8 cellular contexts compared by ENCODE assay signal in genomic region chr1:167136191-167136614, GRCh38. TPM values are rescaled to one million over a fixed set of nuclear protein-coding genes. Genes with fewer than 3 reads are reported as not detected.
DNase-seq lines count a peak whose midpoint lies in the region; ATAC-seq, FAIRE-seq and TF ChIP-seq lines count a peak whose summit lies in the region.

No MANE protein-coding gene starts in this region.

- ATAC-seq in HG03378 (IDR thresholded peaks at IDR 0.05; ENCODE audit: unreplicated experiment) (no peak), HG02588 (IDR thresholded peaks at IDR 0.05; ENCODE audit: unreplicated experiment) (no peak)

- FAIRE-seq in HTR-8/SVneo (lab: Jason Lieb, UNC) = peak; percentile 65

- peak; percentile 13 for DNase-seq in BJ (ENCODE audit: low read depth)
- peak; percentile 61 for DNase-seq in HTR-8/SVneo (ENCODE audit: insufficient read length, low spot score)
- peak; percentile 60 for DNase-seq in brain microvascular endothelial cell
- peak; percentile 42 for DNase-seq in left kidney (ENCODE audit: low read depth, low spot score)
- DNase-seq in dedifferentiated amniotic fluid mesenchymal stem cell (ENCODE audit: extremely low spot score) = no peak
- DNase-seq in hippocampal formation (lab: John Stamatoyannopoulos, UW) = no peak

- in situ Hi-C loops in brain microvascular endothelial cell (cut with HindIII; ENCODE audit: low pct_ligation_motif_present, low sequenced_read_pairs) = no loop called here

- H3K27me3 ChIP-seq in BJ (ENCODE audit: control insufficient read depth, insufficient read depth, low read length) (no peaks in the 10 kb centered on the region), brain microvascular endothelial cell (replicated peaks) (no peaks in the 10 kb centered on the region)

- TF ChIP-seq CTCF in BJ (IDR thresholded peaks at IDR 0.05; ENCODE audit: insufficient read depth, low read depth, low read length) (no peak), brain microvascular endothelial cell (IDR thresholded peaks at IDR 0.05; ENCODE audit: low read depth, low read length, missing control alignments) (no peak)

- H3K36me3 ChIP-seq in BJ (ENCODE audit: control insufficient read depth, insufficient read depth, low read length) = no peaks in the 10 kb centered on the region
- H3K36me3 ChIP-seq in brain microvascular endothelial cell (replicated peaks) = no peaks in the 10 kb centered on the region

- POLR2A ChIA-PET in BJ (lab: Charles Lee) = no interaction called here

- H3K4me3 ChIP-seq in BJ (ENCODE audit: low read depth, low read length) = no peak overlapping the region
- no peak overlapping the region for H3K4me3 ChIP-seq in brain microvascular endothelial cell (ENCODE audit: low read depth, low read length)

- CTCF ChIA-PET in BJ (lab: Yijun Ruan, JAX) = interaction anchor here (0.7 to 1.6 kb wide), 2 partner anchors 12 to 84 kb away, joined by 3 to 7 read pairs; no protein-coding TSS in a partner anchor

- H3K27ac ChIP-seq in brain microvascular endothelial cell = no peak overlapping the region

RNA-seq across cellular contexts. Expression of gene STYXL2, which starts 42.3 kb away (rescaled TPM):
- not detected in 2 replicates for polyA plus RNA-seq in BJ (2011; rRNA removed)
- not detected in 2 replicates for polyA minus RNA-seq in BJ (2011; rRNA and poly(A)+ RNA removed)

RNA-seq across cellular contexts. Expression of gene GPA33, which starts 46.0 kb away (rescaled TPM):
- not detected in 2 replicates for polyA plus RNA-seq in BJ (2011; rRNA removed)
- polyA minus RNA-seq in BJ (2011; rRNA and poly(A)+ RNA removed) = not detected in 2 replicates

Comparison
In these comparisons a context has a peak if more than half of its experiments do, and no peak if none do; other contexts are left out.
1. DNase-seq: peak in BJ (single experiment), HTR-8/SVneo (single experiment), brain microvascular endothelial cell (single experiment) and left kidney (single experiment); none in dedifferentiated amniotic fluid mesenchymal stem cell (single experiment) and hippocampal formation (0 of 2).